14 cellular contexts compared by ENCODE assay signal in the genomic region with DNA sequence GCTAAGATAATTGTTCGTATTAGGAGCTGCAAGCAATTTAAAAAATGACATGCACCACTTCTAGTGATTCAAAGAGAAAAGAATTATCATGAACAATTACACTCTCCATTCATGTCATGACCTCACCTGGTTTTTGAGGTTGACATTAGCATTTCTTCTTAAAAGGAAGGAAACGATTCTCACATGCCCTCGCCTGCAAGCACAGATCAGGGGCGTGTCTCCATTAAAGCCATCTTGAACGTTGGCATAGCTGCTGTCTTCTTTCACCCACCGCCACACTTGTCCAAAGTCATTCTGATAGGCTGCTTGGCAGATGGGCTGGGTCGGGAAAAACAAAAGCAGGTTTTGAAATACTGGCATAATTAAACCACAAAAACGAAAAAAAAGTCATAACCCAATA. TPM values are rescaled to one million over a fixed set of nuclear protein-coding genes. Genes with fewer than 3 reads are reported as not detected.
DNase-seq lines count a peak whose midpoint lies in the region; ATAC-seq, FAIRE-seq and TF ChIP-seq lines count a peak whose summit lies in the region.
"Had no signal": no experiment of that assay in that cellular context is flagged by ENCODE, and none has a peak within 500 bp of the region (broad histone marks: within the 10 kb centered on the region; RNA-seq: fewer than 3 reads in every experiment).

No MANE protein-coding gene starts in this region.

- in situ Hi-C loops in KBM-7 (cut with MboI; ENCODE audit: low pct_unique_long_range_greater_than_20kb, low sequenced_read_pairs) = no loop called here

- no peak overlapping the region for H3K27ac Mint-ChIP-seq in activated naive CD4-positive, alpha-beta T cell treated with anti-CD3 and anti-CD28 coated beads, Interleukin-2, amount 50 U/mL, for 72 hours
- H3K27ac Mint-ChIP-seq: B cell had no signal

- peaks cover under 1 to 1% of the 10 kb centered on the region in 2 donors for H3K9me3 Mint-ChIP-seq in activated naive CD4-positive, alpha-beta T cell treated with anti-CD3 and anti-CD28 coated beads, Interleukin-2, amount 50 U/mL, for 72 hours

- DNase-seq in KBM-7 (peak; percentile 59), GF-D8 (lab: John Stamatoyannopoulos, UW) (no peak), WERI-Rb-1 (no peak), D721Med (ENCODE audit: insufficient read length, low spot score) (no peak)
- peak; percentile 23 for DNase-seq in activated CD4-positive, alpha-beta T cell treated with anti-CD3 and anti-CD28 coated beads, Interleukin-2, amount 50 U/mL, for 1 hour
- peak in 1 of 2 donors; percentile 38 for DNase-seq in activated naive CD4-positive, alpha-beta T cell treated with anti-CD3 and anti-CD28 coated beads, Interleukin-2, amount 50 U/mL, for 72 hours (ENCODE audit: low spot score in 2 of 2)
- peak; percentile 45 for DNase-seq in stimulated activated CD4-positive, alpha-beta T cell treated with anti-CD3 and anti-CD28 coated beads, Interleukin-1b, Interleukin-23, amount 100 ng/mL, for 48 hours
- DNase-seq in NK-92 treated with Interleukin-12 subunit alpha and Interleukin-12 subunit beta, amount 100 ng/mL, for 24 hours (lab: John Stamatoyannopoulos, UW) = no peak
- DNase-seq: MM.1S, NCI-H82 had no signal

- peak; percentile 24 to 60 for ATAC-seq in activated naive CD4-positive, alpha-beta T cell treated with anti-CD3 and anti-CD28 coated beads, Interleukin-2, amount 50 U/mL, for 72 hours
- ATAC-seq: right cardiac atrium had no signal

- H3K4me3 ChIP-seq in WERI-Rb-1 (ENCODE audit: low read depth, low read length) = no peak overlapping the region

- no peaks in the 10 kb centered on the region for H3K36me3 ChIP-seq in WERI-Rb-1

- no peak for FAIRE-seq in D721Med (lab: Jason Lieb, UNC)

- H3K27me3 ChIP-seq in WERI-Rb-1 (ENCODE audit: insufficient read depth, low read depth, severe bottlenecking) = no peaks in the 10 kb centered on the region

- no peak overlapping the region for H3K27ac ChIP-seq in WERI-Rb-1

- TF ChIP-seq CTCF in WERI-Rb-1 (IDR thresholded peaks at IDR 0.05; ENCODE audit: low read depth, low read length) (no peak), D721Med (IDR thresholded peaks at IDR 0.05; ENCODE audit: insufficient read depth, missing control alignments) (no peak)

- H3K9me3 ChIP-seq in WERI-Rb-1 (ENCODE audit: severe bottlenecking) = no peaks in the 10 kb centered on the region

- peaks cover 0 to 6% of the 10 kb centered on the region in 2 donors for H3K36me3 Mint-ChIP-seq in activated naive CD4-positive, alpha-beta T cell treated with anti-CD3 and anti-CD28 coated beads, Interleukin-2, amount 50 U/mL, for 72 hours

RNA-seq across cellular contexts. Expression of gene ANKRD22, which starts 19.9 kb away (rescaled TPM):
- under 1 TPM; 0.18 to 0.78 TPM for total RNA-seq in activated naive CD4-positive, alpha-beta T cell treated with anti-CD3 and anti-CD28 coated beads, Interleukin-2, amount 50 U/mL, for 72 hours
- total RNA-seq: B cell, cerebellum had no signal

RNA-seq across cellular contexts. Expression of gene LIPM, which starts 29.2 kb away (rescaled TPM):
- total RNA-seq in activated naive CD4-positive, alpha-beta T cell treated with anti-CD3 and anti-CD28 coated beads, Interleukin-2, amount 50 U/mL, for 72 hours = not detected
- total RNA-seq: activated CD8-positive, alpha-beta memory T cell treated with anti-CD3 and anti-CD28 coated beads for 36 hours; B cell; cerebellum; right cardiac atrium had no signal

RNA-seq across cellular contexts. Expression of gene STAMBPL1, which starts 48.3 kb away (rescaled TPM):
- 10 to 100 TPM; 15.7 to 57.0 TPM for total RNA-seq in activated naive CD4-positive, alpha-beta T cell treated with anti-CD3 and anti-CD28 coated beads, Interleukin-2, amount 50 U/mL, for 72 hours

Comparison
In these comparisons a context has a peak if more than half of its experiments do, and no peak if none do; other contexts are left out.
1. DNase-seq: peak in KBM-7 (single experiment), activated CD4-positive, alpha-beta T cell treated with anti-CD3 and anti-CD28 coated beads, Interleukin-2, amount 50 U/mL, for 1 hour (single experiment) and stimulated activated CD4-positive, alpha-beta T cell treated with anti-CD3 and anti-CD28 coated beads, Interleukin-1b, Interleukin-23, amount 100 ng/mL, for 48 hours (single experiment); none in NK-92 treated with Interleukin-12 subunit alpha and Interleukin-12 subunit beta, amount 100 ng/mL, for 24 hours (single experiment), GF-D8 (single experiment), WERI-Rb-1 (single experiment) and D721Med (single experiment).